8 cellular contexts compared by ENCODE assay signal in the genomic region with DNA sequence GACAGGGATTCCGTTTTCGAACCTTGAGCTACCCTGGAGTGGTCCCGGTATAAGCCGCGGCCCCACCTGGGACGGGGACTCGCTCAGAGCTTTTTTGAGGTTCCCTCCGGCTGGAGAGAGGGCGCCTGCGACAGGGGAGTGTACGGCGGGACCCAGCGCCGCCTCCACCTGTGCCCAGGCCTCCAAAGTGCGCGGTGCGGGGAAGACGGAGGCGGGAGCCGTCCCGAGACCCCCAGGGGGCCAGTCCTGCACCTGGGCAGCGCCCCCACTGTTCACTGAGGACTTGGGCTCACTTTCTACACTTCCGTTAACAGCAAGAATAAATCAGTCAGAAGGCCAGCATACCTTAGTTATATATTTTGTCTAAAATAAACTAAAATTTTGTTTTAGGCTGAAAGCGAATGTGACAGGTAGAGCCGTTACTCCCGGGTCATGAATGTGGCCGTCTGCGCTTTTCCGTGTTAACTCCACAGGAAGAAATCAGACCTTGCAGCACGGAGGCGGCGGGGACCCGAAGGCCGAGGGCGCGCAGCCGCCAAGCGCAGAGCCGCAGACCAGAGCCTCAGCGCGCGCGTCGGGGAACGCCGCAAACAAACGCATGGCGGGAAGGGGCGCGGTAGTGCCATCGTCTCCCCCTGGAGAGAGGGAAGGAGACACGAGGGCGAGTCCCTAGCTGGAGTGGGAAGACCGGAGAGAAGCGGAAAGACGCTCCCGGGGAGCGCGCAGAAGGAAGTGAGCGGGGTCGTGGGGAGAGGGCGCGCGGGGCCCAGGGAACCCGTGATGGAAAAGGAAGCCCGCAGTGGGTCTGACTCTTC. TPM values are rescaled to one million over a fixed set of nuclear protein-coding genes. Genes with fewer than 3 reads are reported as not detected.
DNase-seq lines count a peak whose midpoint lies in the region; ATAC-seq and TF ChIP-seq lines count a peak whose summit lies in the region.

No MANE protein-coding gene starts in this region.

- WGBS in right lobe of liver (ENCODE audit: insufficient coverage, low coverage, low lambda C conversion rate, missing lambda C conversion rate) = under 1% methylated on average over 38 of the region's 66 CpGs

- TF ChIP-seq POLR2A in right lobe of liver (IDR thresholded peaks at IDR 0.05) = no peak

- H3K36me3 ChIP-seq in SJSA1 (no peaks in the 10 kb centered on the region), right lobe of liver (no peaks in the 10 kb centered on the region), subcutaneous abdominal adipose tissue (ENCODE audit: control insufficient read depth in 5 of 5, insufficient read depth in 5 of 5, low read length in 5 of 5) (no peaks in the 10 kb centered on the region)

- H3K9ac ChIP-seq in subcutaneous abdominal adipose tissue (ENCODE audit: low read length in 5 of 5) = peak overlapping the region in 4 of 5 donors; percentile 52 to 71 (median 68)

- DNase-seq in EL = peak; percentile 52
- no peak for DNase-seq in SJSA1 (ENCODE audit: low read depth in 1 of 2, low spot score in 2 of 2)
- DNase-seq in central memory CD4-positive, alpha-beta T cell = peak; percentile 51
- DNase-seq in right lobe of liver = peak in 2 of 3 donors; percentile 48 to 72
- DNase-seq in NCI-H1417 treated with DMSO at 0.1 percent for 48 hours (lab: John Stamatoyannopoulos, UW) = no peak
- DNase-seq in A172 (ENCODE audit: low spot score) = no peak

- ATAC-seq in HG02623 (IDR thresholded peaks at IDR 0.05; ENCODE audit: unreplicated experiment) (peak; percentile 3), right lobe of liver (peak; percentile 10 to 33 (median 25))

- H3K4me3 ChIP-seq in SJSA1 (peak overlapping the region; percentile 59), right lobe of liver (peak overlapping the region; percentile 71 to 88 (median 71)), subcutaneous abdominal adipose tissue (ENCODE audit: low read depth in 1 of 5, low read length in 5 of 5) (peak overlapping the region; percentile 75 to 97 (median 94))

- H3K27ac ChIP-seq in SJSA1 (peak overlapping the region; percentile 20), right lobe of liver (peak overlapping the region; percentile 56 to 90 (median 72)), subcutaneous abdominal adipose tissue (ENCODE audit: low read depth, low read length) (peak overlapping the region; percentile 37)

- H3K9me3 ChIP-seq in SJSA1 (replicated peaks) = no peaks in the 10 kb centered on the region
- no peaks in the 10 kb centered on the region for H3K9me3 ChIP-seq in right lobe of liver
- H3K9me3 ChIP-seq in subcutaneous abdominal adipose tissue (ENCODE audit: control insufficient read depth in 5 of 5, low read length in 5 of 5) = no peaks in the 10 kb centered on the region

- intact Hi-C loops in right lobe of liver (cut with DNase I) = no loop called here

- H3K4me1 ChIP-seq in SJSA1 (replicated peaks) (peaks cover 21% of the 10 kb centered on the region), right lobe of liver (peaks cover 0 to 32% (median 0%) of the 10 kb centered on the region in 4 donors), subcutaneous abdominal adipose tissue (ENCODE audit: control insufficient read depth in 5 of 5, insufficient read depth in 5 of 5, low read length in 5 of 5) (peaks cover 4 to 42% (median 35%) of the 10 kb centered on the region in 5 donors)

- H3K27me3 ChIP-seq in SJSA1 (replicated peaks) = no peaks in the 10 kb centered on the region
- no peaks in the 10 kb centered on the region for H3K27me3 ChIP-seq in right lobe of liver
- H3K27me3 ChIP-seq in subcutaneous abdominal adipose tissue (ENCODE audit: control insufficient read depth in 5 of 5, insufficient read depth in 4 of 5, low read length in 5 of 5) = no peaks in the 10 kb centered on the region

- TF ChIP-seq CTCF in right lobe of liver (IDR thresholded peaks at IDR 0.05) = peak in 3 of 4 donors; percentile 15 to 24 (median 22)

RNA-seq across cellular contexts. Expression of a gene that starts 14.1 kb away (rescaled TPM):
- 28.0 and 45.2 TPM in 2 replicates for total RNA-seq in SJSA1 (2014; rRNA removed; shearing (Covaris generic))
- 1 to 10 TPM in 1 of 6 experiments, under 1 TPM in 4, not detected in 1; 0.07 to 1.4 (median 0.26) TPM for total RNA-seq in right lobe of liver
- total RNA-seq in A172 (2014; rRNA removed; shearing (Covaris generic)) = 19.0 and 29.8 TPM in 2 replicates

RNA-seq across cellular contexts. Expression of a gene that starts 32.2 kb away (rescaled TPM):
- total RNA-seq in SJSA1 (2014; rRNA removed; shearing (Covaris generic)) = 10.6 and 14.0 TPM in 2 replicates
- 10 to 100 TPM in 4 of 6 experiments, 1 to 10 TPM in 2; 7.3 to 20.6 (median 15.9) TPM for total RNA-seq in right lobe of liver
- total RNA-seq in A172 (2014; rRNA removed; shearing (Covaris generic)) = 10.3 and 18.2 TPM in 2 replicates

RNA-seq across cellular contexts. Expression of a gene that starts 43.5 kb away (rescaled TPM):
- total RNA-seq in SJSA1 (2014; rRNA removed; shearing (Covaris generic)) = not detected in 2 replicates
- not detected for total RNA-seq in right lobe of liver
- not detected in 2 replicates for total RNA-seq in A172 (2014; rRNA removed; shearing (Covaris generic))

RNA-seq across cellular contexts. Expression of a gene that starts 52.8 kb away (rescaled TPM):
- total RNA-seq in SJSA1 (2014; rRNA removed; shearing (Covaris generic)) = 2,705 and 2,892 TPM in 2 replicates
- 1,000 to 10,000 TPM in 2 of 6 experiments, 100 to 1,000 TPM in 4; 470 to 1,156 (median 552) TPM for total RNA-seq in right lobe of liver
- 2,696 and 2,799 TPM in 2 replicates for total RNA-seq in A172 (2014; rRNA removed; shearing (Covaris generic))

RNA-seq across cellular contexts. Expression of a gene that starts 59.9 kb away (rescaled TPM):
- not detected in 2 replicates for total RNA-seq in SJSA1 (2014; rRNA removed; shearing (Covaris generic))
- total RNA-seq in right lobe of liver = not detected
- total RNA-seq in A172 (2014; rRNA removed; shearing (Covaris generic)) = not detected in 2 replicates

Comparison
In these comparisons a context has a peak if more than half of its experiments do, and no peak if none do; other contexts are left out.
1. DNase-seq: peak in EL (single experiment), central memory CD4-positive, alpha-beta T cell (single experiment) and right lobe of liver (2 of 3); none in SJSA1 (0 of 2), NCI-H1417 treated with DMSO at 0.1 percent for 48 hours (single experiment) and A172 (single experiment).
2. H3K27ac ChIP-seq: peak in every context shown above with its lines; median percentile 72 in right lobe of liver; 37 in subcutaneous abdominal adipose tissue; 20 in SJSA1.
3. Peak in every context shown above with its lines, with median percentiles within 50 percentile points of each other: H3K4me3 ChIP-seq.